18 cellular contexts compared by ENCODE assay signal in the genomic region with DNA sequence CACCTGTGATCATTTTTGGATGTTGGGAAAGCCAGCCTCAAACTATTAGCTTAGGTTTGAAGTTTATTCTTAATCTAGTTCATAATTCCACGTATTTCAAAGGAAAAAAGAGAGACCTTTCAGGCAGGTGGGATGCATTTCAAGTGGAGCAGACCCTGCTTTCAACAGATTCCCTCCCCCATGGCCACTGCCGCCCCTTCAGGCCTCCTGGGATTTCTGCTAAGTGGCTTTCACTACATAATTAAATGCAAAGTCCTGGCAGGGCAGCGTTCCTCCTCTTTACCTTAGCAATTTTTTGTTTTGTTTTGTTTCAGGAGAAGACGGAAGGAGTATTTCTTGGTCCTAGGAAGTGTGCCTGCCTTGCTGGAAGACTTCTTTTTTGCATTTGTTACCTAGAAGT.
"Had no signal": no experiment of that assay in that cellular context is flagged by ENCODE, and none has a peak within 500 bp of the region (broad histone marks: within the 10 kb centered on the region; RNA-seq: fewer than 3 reads in every experiment).

No MANE protein-coding gene starts in this region.

- H3K4me3 ChIP-seq: ascending aorta, coronary artery, gastrocnemius medialis, heart left ventricle, mucosa of descending colon, stomach had no signal

- H2AFZ ChIP-seq: parathyroid adenoma had no signal

- H3K27me3 Mint-ChIP-seq: memory B cell had no signal

- H3K4me3 Mint-ChIP-seq: activated CD4-positive, alpha-beta T cell treated with anti-CD3 and anti-CD28 coated beads for 36 hours; activated naive CD4-positive, alpha-beta T cell treated with anti-CD3 and anti-CD28 coated beads, Interleukin-2, amount 50 U/mL, for 24 hours; memory B cell; naive B cell; type B pancreatic cell had no signal

- H3K79me2 ChIP-seq: parathyroid adenoma had no signal

- H3K36me3 ChIP-seq: ascending aorta, gastrocnemius medialis, heart left ventricle, neutrophil, stomach had no signal

- H3K36me3 Mint-ChIP-seq: activated naive CD4-positive, alpha-beta T cell treated with anti-CD3 and anti-CD28 coated beads, Interleukin-2, amount 50 U/mL, for 24 hours; memory B cell; naive B cell; type B pancreatic cell had no signal

- H3K4me1 Mint-ChIP-seq: activated CD4-positive, alpha-beta T cell treated with anti-CD3 and anti-CD28 coated beads for 36 hours; activated naive CD4-positive, alpha-beta T cell treated with anti-CD3 and anti-CD28 coated beads, Interleukin-2, amount 50 U/mL, for 24 hours; memory B cell; naive B cell had no signal

- H3K9ac ChIP-seq: parathyroid adenoma had no signal

- H3K4me1 ChIP-seq: ascending aorta, gastrocnemius medialis, heart left ventricle, parathyroid adenoma, stomach had no signal

- H3K27ac Mint-ChIP-seq: activated CD4-positive, alpha-beta T cell treated with anti-CD3 and anti-CD28 coated beads for 36 hours; activated naive CD4-positive, alpha-beta T cell treated with anti-CD3 and anti-CD28 coated beads, Interleukin-2, amount 50 U/mL, for 24 hours; memory B cell; naive B cell; type B pancreatic cell had no signal

- H3K27me3 ChIP-seq: ascending aorta, gastrocnemius medialis, heart left ventricle, neutrophil, stomach had no signal

- DNase-seq: activated CD4-positive, alpha-beta T cell treated with anti-CD3 and anti-CD28 coated beads for 36 hours; activated CD4-positive, alpha-beta T cell treated with anti-CD3 and anti-CD28 coated beads, Interleukin-2, amount 50 U/mL, for 48 hours; activated gamma-delta T cell; gastrocnemius medialis; heart left ventricle; kidney glomerular epithelial cell; left ventricle myocardium superior; mucosa of descending colon; naive B cell; stomach had no signal

- H3K9me3 Mint-ChIP-seq: activated naive CD4-positive, alpha-beta T cell treated with anti-CD3 and anti-CD28 coated beads, Interleukin-2, amount 50 U/mL, for 24 hours; memory B cell; naive B cell; type B pancreatic cell had no signal

- ATAC-seq: activated CD4-positive, alpha-beta T cell treated with anti-CD3 and anti-CD28 coated beads for 36 hours; esophagus mucosa; gastrocnemius medialis; heart left ventricle; left ventricle myocardium superior; mucosa of descending colon had no signal

- H3K27ac ChIP-seq: ascending aorta, coronary artery, gastrocnemius medialis, heart left ventricle, neutrophil, parathyroid adenoma, stomach had no signal

- H3K9me3 ChIP-seq: ascending aorta, gastrocnemius medialis, heart left ventricle, mucosa of descending colon, neutrophil, stomach had no signal
